In the genomic region with DNA sequence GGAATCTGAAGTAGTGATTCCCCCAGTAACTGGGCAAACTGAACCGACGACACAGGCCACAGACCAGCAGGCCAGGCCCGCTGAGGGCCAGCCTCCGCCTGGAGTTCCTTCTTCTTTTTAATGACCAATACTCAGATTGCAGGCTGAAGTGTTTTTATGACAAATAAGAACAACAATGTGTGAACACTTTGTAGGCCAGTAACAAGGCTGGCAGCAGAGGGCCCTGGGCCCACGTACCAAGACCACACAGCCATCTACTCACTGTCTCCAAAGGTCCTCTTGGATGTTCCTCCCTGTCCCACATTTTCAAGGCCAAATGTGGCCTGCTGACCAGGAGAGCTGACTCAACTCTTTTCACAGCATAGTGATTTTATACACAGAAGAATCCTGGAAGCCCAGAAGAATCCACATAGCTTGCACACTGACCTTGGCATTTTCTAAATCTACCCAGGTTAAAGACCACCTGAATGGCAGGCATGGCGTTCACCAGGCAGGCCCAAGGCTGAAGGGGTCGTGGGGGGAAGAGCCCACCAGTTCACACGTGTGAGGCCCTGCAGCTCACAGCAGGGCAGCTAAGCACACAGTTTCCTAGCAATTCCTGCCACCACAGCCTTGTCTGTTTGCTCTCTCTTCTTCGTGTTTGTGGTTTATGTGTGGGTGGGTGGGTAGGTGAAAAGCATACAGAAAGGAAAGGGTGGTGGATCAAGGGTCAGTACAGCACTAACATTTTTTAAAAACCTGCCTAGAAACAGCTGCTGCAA, we compare ENCODE assay signal across 9 cellular contexts. TPM values are rescaled to one million over a fixed set of nuclear protein-coding genes. Genes with fewer than 3 reads are reported as not detected.
DNase-seq lines count a peak whose midpoint lies in the region; ATAC-seq and TF ChIP-seq lines count a peak whose summit lies in the region.
"Had no signal": no experiment of that assay in that cellular context is flagged by ENCODE, and none has a peak within 500 bp of the region (broad histone marks: within the 10 kb centered on the region; RNA-seq: fewer than 3 reads in every experiment).

No MANE protein-coding gene starts in this region.

- POLR2A ChIA-PET in activated CD4-positive, alpha-beta T cell treated with anti-CD3 and anti-CD28 coated beads for 36 hours (lab: Charles Lee): no interaction called here
- POLR2A ChIA-PET in RWPE1 (lab: Yijun Ruan, JAX; ENCODE audit: low non-redundant PET): no interaction called here

- peak; percentile 23 for DNase-seq in activated CD4-positive, alpha-beta T cell treated with anti-CD3 and anti-CD28 coated beads for 36 hours
- no peak for DNase-seq in activated CD4-positive, alpha-beta T cell treated with anti-CD3 and anti-CD28 coated beads, Interleukin-2, amount 50 U/mL, for 4 hours
- DNase-seq in MV-4-11 (lab: John Stamatoyannopoulos, UW) (peak; percentile 23), Right ventricle myocardium superior (peak; percentile 59), hippocampal formation (lab: John Stamatoyannopoulos, UW) (no peak), ACHN (no peak), RWPE1 (ENCODE audit: low spot score) (no peak)

- TF ChIP-seq CTCF in RWPE1 (conservative IDR thresholded peaks at IDR 0.05; ENCODE audit: low read depth): no peak

- no peak overlapping the region for H3K4me3 Mint-ChIP-seq in activated CD4-positive, alpha-beta T cell treated with anti-CD3 and anti-CD28 coated beads for 36 hours
- no peak overlapping the region for H3K4me3 Mint-ChIP-seq in stimulated activated memory B cell treated with anti-CD40 and anti-IgM and Interleukin-4, amounts not matched to agents 10 μg/mL and 1 μg/mL and 100 μg/mL, for 72 hours
- H3K4me3 Mint-ChIP-seq: B cell had no signal

- H3K27ac Mint-ChIP-seq in activated CD4-positive, alpha-beta T cell treated with anti-CD3 and anti-CD28 coated beads for 36 hours: peak overlapping the region; percentile 44
- peak overlapping the region; percentile 9 for H3K27ac Mint-ChIP-seq in stimulated activated memory B cell treated with anti-CD40 and anti-IgM and Interleukin-4, amounts not matched to agents 10 μg/mL and 1 μg/mL and 100 μg/mL, for 72 hours
- H3K27ac Mint-ChIP-seq: B cell had no signal

- peaks cover 62% of the 10 kb centered on the region for H3K4me1 Mint-ChIP-seq in activated CD4-positive, alpha-beta T cell treated with anti-CD3 and anti-CD28 coated beads for 36 hours
- H3K4me1 Mint-ChIP-seq in stimulated activated memory B cell treated with anti-CD40 and anti-IgM and Interleukin-4, amounts not matched to agents 10 μg/mL and 1 μg/mL and 100 μg/mL, for 72 hours: peaks cover 30% of the 10 kb centered on the region

- in situ Hi-C loops in ACHN (cut with HindIII; ENCODE audit: low pct_ligation_motif_present, low pct_unique_long_range_greater_than_20kb, low sequenced_read_pairs): no loop called here

- H3K36me3 Mint-ChIP-seq in activated CD4-positive, alpha-beta T cell treated with anti-CD3 and anti-CD28 coated beads for 36 hours (ENCODE audit: low read depth): no peaks in the 10 kb centered on the region
- no peaks in the 10 kb centered on the region for H3K36me3 Mint-ChIP-seq in stimulated activated memory B cell treated with anti-CD40 and anti-IgM and Interleukin-4, amounts not matched to agents 10 μg/mL and 1 μg/mL and 100 μg/mL, for 72 hours

- ATAC-seq in activated CD4-positive, alpha-beta T cell treated with anti-CD3 and anti-CD28 coated beads for 36 hours: peak; percentile 27
- peak; percentile 19 for ATAC-seq in Right ventricle myocardium superior (ENCODE audit: poor library complexity)
- ATAC-seq in stimulated activated memory B cell treated with anti-CD40 and anti-IgM and Interleukin-4, amounts not matched to agents 10 μg/mL and 1 μg/mL and 100 μg/mL, for 72 hours: peak; percentile 59

- intact Hi-C loops in activated CD4-positive, alpha-beta T cell treated with anti-CD3 and anti-CD28 coated beads for 36 hours (cut with DNase I, micrococcal nuclease): no loop called here
- intact Hi-C loops in Right ventricle myocardium superior (cut with DNase I): no loop called here

- H3K9me3 Mint-ChIP-seq in activated CD4-positive, alpha-beta T cell treated with anti-CD3 and anti-CD28 coated beads for 36 hours (ENCODE audit: low read depth): no peaks in the 10 kb centered on the region
- H3K9me3 Mint-ChIP-seq in stimulated activated memory B cell treated with anti-CD40 and anti-IgM and Interleukin-4, amounts not matched to agents 10 μg/mL and 1 μg/mL and 100 μg/mL, for 72 hours: no peaks in the 10 kb centered on the region

- no peak overlapping the region for H3K27ac ChIP-seq in RWPE1

- no peaks in the 10 kb centered on the region for H3K27me3 Mint-ChIP-seq in activated CD4-positive, alpha-beta T cell treated with anti-CD3 and anti-CD28 coated beads for 36 hours
- H3K27me3 Mint-ChIP-seq in stimulated activated memory B cell treated with anti-CD40 and anti-IgM and Interleukin-4, amounts not matched to agents 10 μg/mL and 1 μg/mL and 100 μg/mL, for 72 hours: no peaks in the 10 kb centered on the region
- H3K27me3 Mint-ChIP-seq: B cell had no signal

- CTCF ChIA-PET in activated CD4-positive, alpha-beta T cell treated with anti-CD3 and anti-CD28 coated beads for 36 hours (lab: Charles Lee): interaction anchor here (1.0 to 2.0 kb wide), 2 partner anchors 12 to 85 kb away, joined by 3 to 7 read pairs; no protein-coding TSS in a partner anchor
- CTCF ChIA-PET in RWPE1 (lab: Yijun Ruan, JAX): no interaction called here

RNA-seq across cellular contexts. Expression of gene SMCO4, which starts 13.3 kb away (rescaled TPM):
- 10 to 100 TPM; 24.5 to 24.6 TPM for total RNA-seq in activated CD4-positive, alpha-beta T cell treated with anti-CD3 and anti-CD28 coated beads for 36 hours
- total RNA-seq in Right ventricle myocardium superior: 43.4 TPM

Comparison
In these comparisons a context has a peak if more than half of its experiments do, and no peak if none do; other contexts are left out.
1. DNase-seq: peak in activated CD4-positive, alpha-beta T cell treated with anti-CD3 and anti-CD28 coated beads for 36 hours (single experiment), MV-4-11 (single experiment) and Right ventricle myocardium superior (single experiment); none in activated CD4-positive, alpha-beta T cell treated with anti-CD3 and anti-CD28 coated beads, Interleukin-2, amount 50 U/mL, for 4 hours (0 of 2), hippocampal formation (0 of 2), ACHN (single experiment) and RWPE1 (single experiment).
2. Peak in every context shown above with its lines, with median percentiles within 50 percentile points of each other: ATAC-seq.